ENCODE assay signal across 17 cellular contexts in the genomic region with DNA sequence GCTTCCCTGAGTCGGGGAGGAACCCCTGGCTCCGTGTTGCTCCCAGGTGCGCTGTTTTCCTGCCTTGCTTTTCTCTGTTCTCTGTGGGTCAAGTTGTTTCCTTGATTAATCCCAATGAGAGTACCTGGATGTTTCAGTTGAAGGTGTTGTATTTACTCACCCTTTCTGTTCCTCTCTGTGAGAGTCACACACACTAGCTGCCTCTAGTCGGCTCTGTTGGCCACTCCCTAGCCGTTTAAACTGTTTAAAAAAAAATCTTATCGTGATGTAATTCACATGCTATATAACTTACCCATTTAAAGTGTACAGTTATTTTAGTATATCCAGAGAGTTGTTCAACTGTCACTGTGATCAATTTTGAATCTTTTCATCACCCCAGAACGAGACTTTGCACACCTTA.
DNase-seq lines count a peak whose midpoint lies in the region; ATAC-seq and TF ChIP-seq lines count a peak whose summit lies in the region.
"Had no signal": no experiment of that assay in that cellular context is flagged by ENCODE, and none has a peak within 500 bp of the region (broad histone marks: within the 10 kb centered on the region; RNA-seq: fewer than 3 reads in every experiment).

No MANE protein-coding gene starts in this region.

- no peak overlapping the region for H3K4me3 Mint-ChIP-seq in stimulated activated effector memory CD8-positive, alpha-beta T cell treated with anti-CD3 and anti-CD28 coated beads, Interleukin-12 subunit alpha, Interleukin-12 subunit beta, amount 100 ng/mL, for 72 hours

- H3K9ac ChIP-seq in OCI-LY3 (ENCODE audit: low read length), result no peak overlapping the region

- H3K27ac ChIP-seq in OCI-LY3 (ENCODE audit: low read length), result no peak overlapping the region
- no peak overlapping the region for H3K27ac ChIP-seq in hepatocyte
- H3K27ac ChIP-seq: brain microvascular endothelial cell, SK-N-MC had no signal

- H3K9me2 ChIP-seq in hepatocyte (replicated peaks; ENCODE audit: insufficient read depth), result no peaks in the 10 kb centered on the region

- WGBS in hepatocyte (ENCODE audit: low lambda C conversion rate, missing lambda C conversion rate), result 66% methylated on average over 7 of the region's 7 CpGs

- H3K36me3 ChIP-seq in OCI-LY3 (replicated peaks; ENCODE audit: low read depth, low read length) (peaks cover 15% of the 10 kb centered on the region), hepatocyte (replicated peaks; ENCODE audit: insufficient read depth, low read depth) (no peaks in the 10 kb centered on the region)
- H3K36me3 ChIP-seq: brain microvascular endothelial cell had no signal

- peaks cover 73% of the 10 kb centered on the region; the same call in 1 of the 2 replicates for H4K20me1 ChIP-seq in OCI-LY3 (ENCODE audit: insufficient read depth, low read length)
- H4K20me1 ChIP-seq in hepatocyte (ENCODE audit: insufficient read depth, poor library complexity, severe bottlenecking), result peaks cover 40% of the 10 kb centered on the region

- no peak overlapping the region for H2AFZ ChIP-seq in OCI-LY3 (ENCODE audit: low read depth, low read length)
- H2AFZ ChIP-seq in hepatocyte, result no peak overlapping the region

- peaks cover 9% of the 10 kb centered on the region; the same call in 1 of the 2 replicates for H3K27me3 ChIP-seq in OCI-LY3 (ENCODE audit: low read depth, low read length)
- H3K27me3 ChIP-seq in hepatocyte, result no peaks in the 10 kb centered on the region
- H3K27me3 ChIP-seq: brain microvascular endothelial cell had no signal

- H3K9me3 Mint-ChIP-seq in stimulated activated effector memory CD8-positive, alpha-beta T cell treated with anti-CD3 and anti-CD28 coated beads, Interleukin-12 subunit alpha, Interleukin-12 subunit beta, amount 100 ng/mL, for 72 hours, result peaks cover 19% of the 10 kb centered on the region

- no peak for DNase-seq in GM10266 (ENCODE audit: extremely low spot score)
- DNase-seq in hepatocyte (ENCODE audit: low spot score), result no peak
- DNase-seq in stimulated activated effector memory CD8-positive, alpha-beta T cell treated with anti-CD3 and anti-CD28 coated beads, Interleukin-12 subunit alpha, Interleukin-12 subunit beta, amount 100 ng/mL, for 72 hours (ENCODE audit: low spot score in 2 of 2), result no peak
- DNase-seq in NCI-H748 treated with DMSO at 0.1 percent for 48 hours (lab: John Stamatoyannopoulos, UW), result no peak
- no peak for DNase-seq in inferior parietal cortex (ENCODE audit: extremely low spot score)
- no peak for DNase-seq in amniotic stem cell (lab: John Stamatoyannopoulos, UW)
- DNase-seq: activated CD8-positive, alpha-beta memory T cell treated with anti-CD3 and anti-CD28 coated beads for 24 hours; activated gamma-delta T cell; brain microvascular endothelial cell; effector CD8-positive, alpha-beta T cell; foreskin fibroblast; GF-D8; NCI-H2171; occipital lobe had no signal

- ATAC-seq in stimulated activated effector memory CD8-positive, alpha-beta T cell treated with anti-CD3 and anti-CD28 coated beads, Interleukin-12 subunit alpha, Interleukin-12 subunit beta, amount 100 ng/mL, for 72 hours, result no peak

- peaks cover 65% of the 10 kb centered on the region for H3K79me2 ChIP-seq in OCI-LY3 (ENCODE audit: low read length)
- peaks cover 97% of the 10 kb centered on the region for H3K79me2 ChIP-seq in hepatocyte

- H3K4me1 ChIP-seq in OCI-LY3 (ENCODE audit: low read length) (peaks cover 45% of the 10 kb centered on the region), hepatocyte (ENCODE audit: insufficient read depth) (peaks cover 4% of the 10 kb centered on the region)

- H3K9me3 ChIP-seq in OCI-LY3 (ENCODE audit: insufficient read depth, low read length) (peaks cover 16% of the 10 kb centered on the region; the same call in 1 of the 2 replicates), hepatocyte (ENCODE audit: low read depth) (peaks cover 15% of the 10 kb centered on the region)

- TF ChIP-seq CTCF in GM10266 (IDR thresholded peaks at IDR 0.05; ENCODE audit: control insufficient read depth, insufficient read depth, low read depth, missing control alignments), result peak; percentile 20
- peak; percentile 59 for TF ChIP-seq CTCF in OCI-LY3 (IDR thresholded peaks at IDR 0.05; ENCODE audit: low read depth, low read length)
- TF ChIP-seq CTCF in hepatocyte (IDR thresholded peaks at IDR 0.05; ENCODE audit: poor library complexity), result no peak

- H3K4me3 ChIP-seq in OCI-LY3 (ENCODE audit: low read length) (peak overlapping the region; percentile 45), hepatocyte (no peak overlapping the region)
- H3K4me3 ChIP-seq: SK-N-MC, skin epidermis had no signal

- H3K4me2 ChIP-seq in OCI-LY3 (ENCODE audit: low read length), result peak overlapping the region; percentile 56
- H3K4me2 ChIP-seq in hepatocyte, result peak overlapping the region; percentile 24

- H3K4me1 Mint-ChIP-seq in stimulated activated effector memory CD8-positive, alpha-beta T cell treated with anti-CD3 and anti-CD28 coated beads, Interleukin-12 subunit alpha, Interleukin-12 subunit beta, amount 100 ng/mL, for 72 hours, result peaks cover 80% of the 10 kb centered on the region

- peak overlapping the region; percentile 51 for H3K27ac Mint-ChIP-seq in stimulated activated effector memory CD8-positive, alpha-beta T cell treated with anti-CD3 and anti-CD28 coated beads, Interleukin-12 subunit alpha, Interleukin-12 subunit beta, amount 100 ng/mL, for 72 hours

- H3K36me3 Mint-ChIP-seq in stimulated activated effector memory CD8-positive, alpha-beta T cell treated with anti-CD3 and anti-CD28 coated beads, Interleukin-12 subunit alpha, Interleukin-12 subunit beta, amount 100 ng/mL, for 72 hours, result no peaks in the 10 kb centered on the region
